Comparison of ENCODE assay signal across 3 cellular contexts in the genomic region with DNA sequence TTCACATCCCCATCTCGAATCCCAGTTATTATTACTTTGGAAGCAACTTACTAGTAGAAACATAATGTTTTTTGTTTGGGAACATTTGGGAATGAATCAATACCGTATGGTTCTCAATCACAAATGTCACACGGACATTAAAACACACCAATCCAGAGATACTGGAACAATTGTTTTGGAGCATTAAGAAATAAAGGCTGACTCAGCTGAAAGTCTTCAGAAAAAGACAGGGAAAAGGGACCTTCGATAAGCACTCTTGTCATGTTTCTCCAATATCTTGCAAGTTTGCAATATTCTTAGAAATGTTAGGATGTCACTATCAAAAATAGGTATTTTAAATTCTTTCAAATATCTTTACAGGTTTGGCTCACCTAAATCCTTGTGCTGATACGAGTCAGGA.
A peak's percentile ranks its signal among the peaks of the same experiment; 100 is the strongest.
TF ChIP-seq lines count a peak whose summit lies in the region.

No MANE protein-coding gene starts in this region.

TF ChIP-seq in A549, 52 proteins besides CTCF, POLR2A, EP300 and RAD21:
- TF ChIP-seq, protein P1, sequence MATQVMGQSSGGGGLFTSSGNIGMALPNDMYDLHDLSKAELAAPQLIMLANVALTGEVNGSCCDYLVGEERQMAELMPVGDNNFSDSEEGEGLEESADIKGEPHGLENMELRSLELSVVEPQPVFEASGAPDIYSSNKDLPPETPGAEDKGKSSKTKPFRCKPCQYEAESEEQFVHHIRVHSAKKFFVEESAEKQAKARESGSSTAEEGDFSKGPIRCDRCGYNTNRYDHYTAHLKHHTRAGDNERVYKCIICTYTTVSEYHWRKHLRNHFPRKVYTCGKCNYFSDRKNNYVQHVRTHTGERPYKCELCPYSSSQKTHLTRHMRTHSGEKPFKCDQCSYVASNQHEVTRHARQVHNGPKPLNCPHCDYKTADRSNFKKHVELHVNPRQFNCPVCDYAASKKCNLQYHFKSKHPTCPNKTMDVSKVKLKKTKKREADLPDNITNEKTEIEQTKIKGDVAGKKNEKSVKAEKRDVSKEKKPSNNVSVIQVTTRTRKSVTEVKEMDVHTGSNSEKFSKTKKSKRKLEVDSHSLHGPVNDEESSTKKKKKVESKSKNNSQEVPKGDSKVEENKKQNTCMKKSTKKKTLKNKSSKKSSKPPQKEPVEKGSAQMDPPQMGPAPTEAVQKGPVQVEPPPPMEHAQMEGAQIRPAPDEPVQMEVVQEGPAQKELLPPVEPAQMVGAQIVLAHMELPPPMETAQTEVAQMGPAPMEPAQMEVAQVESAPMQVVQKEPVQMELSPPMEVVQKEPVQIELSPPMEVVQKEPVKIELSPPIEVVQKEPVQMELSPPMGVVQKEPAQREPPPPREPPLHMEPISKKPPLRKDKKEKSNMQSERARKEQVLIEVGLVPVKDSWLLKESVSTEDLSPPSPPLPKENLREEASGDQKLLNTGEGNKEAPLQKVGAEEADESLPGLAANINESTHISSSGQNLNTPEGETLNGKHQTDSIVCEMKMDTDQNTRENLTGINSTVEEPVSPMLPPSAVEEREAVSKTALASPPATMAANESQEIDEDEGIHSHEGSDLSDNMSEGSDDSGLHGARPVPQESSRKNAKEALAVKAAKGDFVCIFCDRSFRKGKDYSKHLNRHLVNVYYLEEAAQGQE (IDR thresholded peaks at IDR 0.05) = no peak
- peak; percentile 83 for TF ChIP-seq MAFK (IDR thresholded peaks at IDR 0.05; ENCODE audit: partially characterized antibody)
TF ChIP-seq in A549: peak in this region for 1.

TF ChIP-seq in IMR-90, 13 proteins besides CTCF, POLR2A, EP300 and RAD21:
- TF ChIP-seq MAFK (IDR thresholded peaks at IDR 0.05; ENCODE audit: low read depth, low read length) = peak; percentile 89
- no peak for TF ChIP-seq RCOR1 (IDR thresholded peaks at IDR 0.05; ENCODE audit: insufficient replicate concordance, low read length)

TF ChIP-seq in H1, 55 proteins besides CTCF, POLR2A, EP300 and RAD21:
- TF ChIP-seq CEBPB (IDR thresholded peaks at IDR 0.05; ENCODE audit: low read depth, low read length) (no peak), RFX5 (IDR thresholded peaks at IDR 0.05; ENCODE audit: borderline replicate concordance, low read depth, low read length) (no peak), HDAC2 (IDR thresholded peaks at IDR 0.05; ENCODE audit: borderline replicate concordance in 1 of 2, low read depth in 2 of 2, low read length in 2 of 2) (no peak), BACH1 (IDR thresholded peaks at IDR 0.05; ENCODE audit: low read length) (no peak), RXRA (IDR thresholded peaks at IDR 0.05; ENCODE audit: insufficient read depth, low read depth, low read length) (no peak), MAFK (IDR thresholded peaks at IDR 0.05; ENCODE audit: low read depth, low read length) (peak; percentile 54; the same call in 1 of the 2 replicates), SUZ12 (IDR thresholded peaks at IDR 0.05; ENCODE audit: low read length) (no peak), POLR2AphosphoS5 (IDR thresholded peaks at IDR 0.05; ENCODE audit: low read depth, low read length) (no peak)
TF ChIP-seq in H1: peak in this region for 1.
